11 cellular contexts compared by ENCODE assay signal in genomic region chr17:77147357-77147801, GRCh38. TPM values are rescaled to one million over a fixed set of nuclear protein-coding genes. Genes with fewer than 3 reads are reported as not detected.
A peak's percentile ranks its signal among the peaks of the same experiment; 100 is the strongest.
DNase-seq lines count a peak whose midpoint lies in the region; ATAC-seq and TF ChIP-seq lines count a peak whose summit lies in the region.
"Had no signal": no experiment of that assay in that cellular context is flagged by ENCODE, and none has a peak within 500 bp of the region (broad histone marks: within the 10 kb centered on the region; RNA-seq: fewer than 3 reads in every experiment).

No MANE protein-coding gene starts in this region.

- H3K79me2 ChIP-seq in trophoblast cell (ENCODE audit: control insufficient read depth, insufficient read depth, low read length, poor library complexity), result peaks cover 2% of the 10 kb centered on the region

- no peak overlapping the region for H2AK5ac ChIP-seq in trophoblast cell (ENCODE audit: low read length)

- H3K27ac Mint-ChIP-seq in naive thymus-derived CD4-positive, alpha-beta T cell, result peak overlapping the region in 6 of 9 donors; percentile 6 to 76 (median 66)
- H3K27ac Mint-ChIP-seq: T-helper 1 cell treated with Interleukin-12 subunit alpha and Interleukin-12 subunit beta and Interleukin-4 antibody, amounts not matched to agents 30 μg/mL and 1 μg/mL, for 36 hours had no signal

- no peaks in the 10 kb centered on the region for H3K9me3 Mint-ChIP-seq in naive thymus-derived CD4-positive, alpha-beta T cell
- H3K9me3 Mint-ChIP-seq: T-helper 1 cell treated with Interleukin-12 subunit alpha and Interleukin-12 subunit beta and Interleukin-4 antibody, amounts not matched to agents 30 μg/mL and 1 μg/mL, for 36 hours had no signal

- H3K27me3 ChIP-seq in Panc1 (ENCODE audit: control insufficient read depth, insufficient read depth, low read length) (no peaks in the 10 kb centered on the region), trophoblast cell (ENCODE audit: insufficient read depth, low read length) (no peaks in the 10 kb centered on the region)
- no peaks in the 10 kb centered on the region for H3K27me3 ChIP-seq in naive thymus-derived CD4-positive, alpha-beta T cell (ENCODE audit: control insufficient read depth in 2 of 2, insufficient read depth in 2 of 2, low read length in 2 of 2)

- no TSS peak for BruUV-seq in Panc1 (replicated peaks; lab: Mats Ljungman, UMichigan)

- no CpG with 5 or more reads among the region's 8 CpGs for WGBS in trophoblast cell (ENCODE audit: extremely low coverage, insufficient coverage, insufficient read length)

- peak overlapping the region in 1 of 2 experiments; percentile 23; a peak in 1 of 4 replicates for H3K4me3 ChIP-seq in Panc1 (ENCODE audit: low read depth in 2 of 2, low read length in 2 of 2)
- H3K4me3 ChIP-seq in naive thymus-derived CD4-positive, alpha-beta T cell (ENCODE audit: low read length), result no peak overlapping the region
- H3K4me3 ChIP-seq in trophoblast cell (ENCODE audit: low read depth, low read length), result no peak overlapping the region

- no peak overlapping the region for H4K91ac ChIP-seq in trophoblast cell (ENCODE audit: low read depth, low read length)

- DNase-seq in GM13976 (ENCODE audit: low spot score) (peak; percentile 52), Panc1 (ENCODE audit: low read depth, low spot score) (no peak), NCI-H187 treated with DMSO at 0.1 percent for 48 hours (lab: John Stamatoyannopoulos, UW) (no peak), trophoblast cell (no peak), NCI-H2171 (lab: John Stamatoyannopoulos, UW) (no peak), LoVo (ENCODE audit: low spot score) (no peak)
- no peak for DNase-seq in naive thymus-derived CD4-positive, alpha-beta T cell
- DNase-seq: central memory CD4-positive, alpha-beta T cell; mesendoderm had no signal

- no peak overlapping the region for H3K18ac ChIP-seq in trophoblast cell (ENCODE audit: low read length)

- H2BK5ac ChIP-seq in trophoblast cell (ENCODE audit: low read depth, low read length, poor library complexity), result no peak overlapping the region

- H3K27me3 Mint-ChIP-seq in naive thymus-derived CD4-positive, alpha-beta T cell, result no peaks in the 10 kb centered on the region

- H2AFZ ChIP-seq in trophoblast cell (ENCODE audit: insufficient read depth, low read length, poor library complexity), result no peak overlapping the region

- no peak overlapping the region for H2BK120ac ChIP-seq in trophoblast cell (ENCODE audit: insufficient read depth, low read length, poor library complexity)

- H3K36me3 ChIP-seq in Panc1 (ENCODE audit: control insufficient read depth, insufficient read depth, low read length), result peaks cover 43% of the 10 kb centered on the region
- H3K36me3 ChIP-seq in naive thymus-derived CD4-positive, alpha-beta T cell (ENCODE audit: control insufficient read depth in 2 of 3, insufficient read depth in 3 of 3, low read length in 3 of 3), result peaks cover 0 to 27% (median 6%) of the 10 kb centered on the region in 3 experiments
- peaks cover 20 to 24% of the 10 kb centered on the region in 2 experiments for H3K36me3 ChIP-seq in trophoblast cell (ENCODE audit: control insufficient read depth in 1 of 2, insufficient read depth in 2 of 2, low read length in 2 of 2)

- H4K12ac ChIP-seq in trophoblast cell (ENCODE audit: low read depth, low read length), result no peak overlapping the region

- CTCF ChIA-PET in Panc1 (lab: Charles Lee), result no interaction called here
- CTCF ChIA-PET in naive thymus-derived CD4-positive, alpha-beta T cell (lab: Charles Lee), result no interaction called here

- TF ChIP-seq CTCF in GM13976 (IDR thresholded peaks at IDR 0.05; ENCODE audit: borderline replicate concordance, control extremely low read depth, extremely low read depth, insufficient read depth, missing control alignments), result no peak
- TF ChIP-seq CTCF in Panc1 (IDR thresholded peaks at IDR 0.05), result no peak

- POLR2A ChIA-PET in Panc1 (lab: Charles Lee), result no interaction called here
- POLR2A ChIA-PET in naive thymus-derived CD4-positive, alpha-beta T cell (lab: Charles Lee), result no interaction called here

- no peaks in the 10 kb centered on the region for H3K9me3 ChIP-seq in Panc1 (ENCODE audit: control insufficient read depth, insufficient read depth, low read depth, low read length)
- H3K9me3 ChIP-seq in naive thymus-derived CD4-positive, alpha-beta T cell (ENCODE audit: control insufficient read depth in 2 of 3, low read length in 3 of 3), result no peaks in the 10 kb centered on the region
- H3K9me3 ChIP-seq in trophoblast cell (ENCODE audit: insufficient read depth, low read depth, low read length), result no peaks in the 10 kb centered on the region

- no peak overlapping the region for H3K9ac ChIP-seq in trophoblast cell (ENCODE audit: low read length)

- no peak overlapping the region for H4K8ac ChIP-seq in trophoblast cell (ENCODE audit: low read depth, low read length)

- H3K4ac ChIP-seq in trophoblast cell (ENCODE audit: low read depth, low read length), result no peak overlapping the region

- H3K4me1 ChIP-seq in Panc1 (ENCODE audit: control insufficient read depth, insufficient read depth, low read length) (peaks cover 88% of the 10 kb centered on the region), trophoblast cell (ENCODE audit: control insufficient read depth in 1 of 2, insufficient read depth in 2 of 2, low read length in 2 of 2) (peaks cover 7 to 11% of the 10 kb centered on the region in 2 experiments)
- peaks cover 0 to 2% of the 10 kb centered on the region in 2 donors for H3K4me1 ChIP-seq in naive thymus-derived CD4-positive, alpha-beta T cell (ENCODE audit: control insufficient read depth in 2 of 2, insufficient read depth in 2 of 2, low read length in 2 of 2)

- peaks cover 3% of the 10 kb centered on the region for H3K79me1 ChIP-seq in trophoblast cell (ENCODE audit: low read length)

- peaks cover 10 to 49% (median 39%) of the 10 kb centered on the region in 5 donors for H3K36me3 Mint-ChIP-seq in naive thymus-derived CD4-positive, alpha-beta T cell

- intact Hi-C loops in Panc1 (cut with micrococcal nuclease; ENCODE audit: unreplicated experiment), result no loop called here
- intact Hi-C loops in naive thymus-derived CD4-positive, alpha-beta T cell (cut with micrococcal nuclease), result loop anchor here in 1 of 2 donors (5.0 kb wide), 1 partner anchor 40 kb away; no protein-coding TSS in a partner anchor

- in situ Hi-C loops in GM13976 (cut with MboI; ENCODE audit: low sequenced_read_pairs, unreplicated experiment) (no loop called here), Panc1 (cut with HindIII; ENCODE audit: low pct_unique_long_range_greater_than_20kb, low sequenced_read_pairs) (no loop called here)

- peaks cover 26 to 70% (median 63%) of the 10 kb centered on the region in 7 donors for H3K4me1 Mint-ChIP-seq in naive thymus-derived CD4-positive, alpha-beta T cell

- ATAC-seq in GM21528 (IDR thresholded peaks at IDR 0.05; ENCODE audit: low FRiP score, unreplicated experiment) (peak; percentile 37), Panc1 (no peak)
- no peak for ATAC-seq in naive thymus-derived CD4-positive, alpha-beta T cell

- no peak overlapping the region for H2BK12ac ChIP-seq in trophoblast cell (ENCODE audit: low read length)

- no peak overlapping the region for H3K14ac ChIP-seq in trophoblast cell (ENCODE audit: low read length)

- no peak overlapping the region for H3K4me2 ChIP-seq in trophoblast cell (ENCODE audit: low read length)

- H3K4me3 Mint-ChIP-seq in naive thymus-derived CD4-positive, alpha-beta T cell, result peak overlapping the region in 5 of 10 donors; percentile 13 to 71 (median 62)
- H3K4me3 Mint-ChIP-seq: T-helper 1 cell treated with Interleukin-12 subunit alpha and Interleukin-12 subunit beta and Interleukin-4 antibody, amounts not matched to agents 30 μg/mL and 1 μg/mL, for 36 hours had no signal

- H3K23ac ChIP-seq in trophoblast cell (ENCODE audit: low read length), result no peak overlapping the region

- H3K27ac ChIP-seq in Panc1 (ENCODE audit: low read length), result peak overlapping the region; percentile 99
- H3K27ac ChIP-seq in naive thymus-derived CD4-positive, alpha-beta T cell (ENCODE audit: low read depth, low read length), result no peak overlapping the region
- no peak overlapping the region for H3K27ac ChIP-seq in trophoblast cell (ENCODE audit: low read depth, low read length)

RNA-seq across cellular contexts. Expression of gene SEC14L1, which starts 6.6 kb away (rescaled TPM):
- total RNA-seq in Panc1 (2021; ENCODE audit: unreplicated experiment), result 279 TPM
- 156 TPM for polyA plus RNA-seq in Panc1 (2012; ENCODE audit: insufficient read length)
- 100 to 1,000 TPM in 1 of 5 experiments, 10 to 100 TPM in 4; 25.0 to 103 (median 77.3) TPM for total RNA-seq in naive thymus-derived CD4-positive, alpha-beta T cell
- 1 to 10 TPM; 7.0 to 10.0 TPM for polyA plus RNA-seq in naive thymus-derived CD4-positive, alpha-beta T cell
- polyA plus RNA-seq in trophoblast cell (2013), result 71.4 and 71.6 TPM in 2 replicates
